ENCODE assay signal across 8 cellular contexts in the genomic region with DNA sequence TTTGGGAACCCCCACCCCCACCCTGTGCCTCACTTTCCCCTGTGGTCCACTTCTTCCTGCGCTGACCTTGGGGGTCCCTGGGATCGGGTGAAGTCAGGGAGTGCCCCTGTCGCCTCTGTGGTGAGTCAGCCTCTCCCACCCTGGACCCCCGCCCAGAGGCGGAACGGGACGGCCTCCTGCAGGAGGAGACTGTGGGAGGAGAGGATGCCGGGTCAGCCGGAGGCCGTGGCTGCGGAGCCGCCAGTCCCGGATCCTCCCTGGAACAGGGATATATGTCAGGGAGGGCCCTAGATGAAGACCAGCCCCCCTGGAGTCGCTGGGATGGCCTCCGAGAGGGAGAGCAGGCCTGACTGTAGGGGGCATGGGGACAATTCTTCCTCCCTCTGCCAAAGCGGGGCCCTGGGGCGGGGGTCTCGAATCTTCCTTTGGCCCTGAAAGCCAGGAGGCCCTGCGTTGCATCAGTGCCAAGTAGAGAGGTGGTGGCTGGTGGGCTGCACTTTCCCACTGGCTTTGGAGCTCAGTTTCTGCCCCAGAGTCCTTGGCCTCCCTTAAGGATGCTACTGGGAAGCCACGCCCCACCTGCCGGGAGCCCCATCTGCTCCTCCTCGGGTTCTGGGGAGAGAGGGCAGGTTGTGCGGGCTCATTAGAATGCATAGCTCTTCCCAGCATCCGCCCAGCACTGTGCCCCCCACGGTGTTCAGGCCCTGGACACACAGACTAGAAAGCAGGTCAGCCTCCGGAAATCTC. TPM values are rescaled to one million over a fixed set of nuclear protein-coding genes. Genes with fewer than 3 reads are reported as not detected.
DNase-seq lines count a peak whose midpoint lies in the region; ATAC-seq, FAIRE-seq and TF ChIP-seq lines count a peak whose summit lies in the region.

No MANE protein-coding gene starts in this region.

- peaks cover 0 to 6% of the 10 kb centered on the region in 2 donors for H3K27me3 ChIP-seq in small intestine (ENCODE audit: control insufficient read depth in 2 of 2, insufficient read depth in 2 of 2, low read length in 2 of 2)

- FAIRE-seq in small intestine (lab: Jason Lieb, UNC) (no peak), GM12892 (lab: Jason Lieb, UNC) (no peak)

- in situ Hi-C loops in GM13976 (cut with MboI; ENCODE audit: low sequenced_read_pairs, unreplicated experiment) = no loop called here

- peaks cover 0 to 8% of the 10 kb centered on the region in 2 donors for H3K4me1 ChIP-seq in small intestine (ENCODE audit: control insufficient read depth in 2 of 2, insufficient read depth in 1 of 2, low read depth in 1 of 2, low read length in 1 of 2)

- no peaks in the 10 kb centered on the region for H3K9me3 ChIP-seq in small intestine (ENCODE audit: control insufficient read depth, low read depth)

- H3K4me3 ChIP-seq in iPS-11a (ENCODE audit: low read depth, low read length) (peak overlapping the region; percentile 77), small intestine (ENCODE audit: low read depth in 1 of 2, low read length in 2 of 2) (peak overlapping the region; percentile 49 to 60)

- peak overlapping the region; percentile 62 for H3K27ac ChIP-seq in angular gyrus (ENCODE audit: low read depth, low read length)
- peak overlapping the region; percentile 24 to 92 for H3K27ac ChIP-seq in small intestine (ENCODE audit: low read depth in 1 of 2, low read length in 1 of 2)

- H3K36me3 ChIP-seq in small intestine (ENCODE audit: control insufficient read depth in 2 of 2, insufficient read depth in 2 of 2, low read length in 2 of 2) = no peaks in the 10 kb centered on the region

- ATAC-seq in HG02870 (IDR thresholded peaks at IDR 0.05; ENCODE audit: unreplicated experiment) = no peak

- no peak for TF ChIP-seq CTCF in GM13976 (IDR thresholded peaks at IDR 0.05; ENCODE audit: borderline replicate concordance, control extremely low read depth, extremely low read depth, insufficient read depth, missing control alignments)

- 7 to 8% (median 8%) methylated on average over 24 to 26 of the region's 26 CpGs for WGBS in small intestine, 3 donors

- DNase-seq in NCI-H1092 (lab: John Stamatoyannopoulos, UW) (peak; percentile 25), NCI-H1092 treated with DMSO at 0.1 percent for 48 hours (lab: John Stamatoyannopoulos, UW) (no peak), small intestine (no peak), GM13976 (ENCODE audit: low spot score) (no peak), GM12892 (ENCODE audit: insufficient read length) (no peak)

- no peak for TF ChIP-seq POLR2A in GM12892 (IDR thresholded peaks at IDR 0.05; ENCODE audit: low read depth, low read length)

RNA-seq across cellular contexts. Expression of gene ARHGEF10L, which starts 0.9 kb away (rescaled TPM):
- polyA plus RNA-seq in small intestine = 10 to 100 TPM in 1 of 3 donors, 1 to 10 TPM in 2; 5.6 to 62.1 (median 7.8) TPM
- polyA plus RNA-seq in GM12892 (2012; ENCODE audit: missing spikeins) = 0.59 TPM
